Comparison of ENCODE assay signal across 8 cellular contexts in genomic region chr6:7138111-7138510, GRCh38. TPM values are rescaled to one million over a fixed set of nuclear protein-coding genes. Genes with fewer than 3 reads are reported as not detected.
A peak's percentile ranks its signal among the peaks of the same experiment; 100 is the strongest.
DNase-seq lines count a peak whose midpoint lies in the region; ATAC-seq and TF ChIP-seq lines count a peak whose summit lies in the region.

No MANE protein-coding gene starts in this region.

- H3K4me2 ChIP-seq in fibroblast of lung (ENCODE audit: extremely low read depth, insufficient read depth, low read length) = peak overlapping the region; percentile 41
- peak overlapping the region; percentile 74 for H3K4me2 ChIP-seq in smooth muscle cell

- H3K79me2 ChIP-seq in fibroblast of lung (ENCODE audit: control insufficient read depth, insufficient read depth, low read length) = peaks cover 80% of the 10 kb centered on the region
- peaks cover 94% of the 10 kb centered on the region for H3K79me2 ChIP-seq in smooth muscle cell (ENCODE audit: low read depth)

- no peaks in the 10 kb centered on the region; the same call in 1 of the 2 replicates for H3K36me3 Mint-ChIP-seq in HFFc6 (ENCODE audit: low read depth)
- no peaks in the 10 kb centered on the region for H3K36me3 Mint-ChIP-seq in T-cell

- ATAC-seq in T-cell (replicated peaks in 1 of 4) = no peak

- peak overlapping the region; percentile 32 for H3K27ac ChIP-seq in fibroblast of lung (ENCODE audit: insufficient read depth, low read length)
- peak overlapping the region; percentile 77 for H3K27ac ChIP-seq in smooth muscle cell (ENCODE audit: low read depth)

- CTCF ChIA-PET in T-cell (lab: Charles Lee) = interaction anchor here (1.3 to 1.9 kb wide), 5 partner anchors 8 to 64 kb away, joined by 4 to 7 read pairs (median 4); no protein-coding TSS in a partner anchor

- peaks cover 20% of the 10 kb centered on the region for H3F3A ChIP-seq in smooth muscle cell (ENCODE audit: low read depth)

- peaks cover 63% of the 10 kb centered on the region for H3K4me1 Mint-ChIP-seq in HFFc6 (ENCODE audit: low read depth)
- peaks cover 55 to 77% (median 74%) of the 10 kb centered on the region in 3 donors for H3K4me1 Mint-ChIP-seq in T-cell

- H3K4me3 Mint-ChIP-seq in HFFc6 (peak overlapping the region; percentile 80; the same call in 1 of the 2 replicates), T-cell (peak overlapping the region in 1 of 3 donors; percentile 77)

- peaks cover 10% of the 10 kb centered on the region for H3K4me1 ChIP-seq in fibroblast of lung (ENCODE audit: control insufficient read depth, extremely low read depth, insufficient read depth, low read length)
- H3K4me1 ChIP-seq in smooth muscle cell (ENCODE audit: low read depth) = peaks cover 24% of the 10 kb centered on the region

- H3K27me3 Mint-ChIP-seq in HFFc6 (ENCODE audit: insufficient read depth) (peaks cover 2% of the 10 kb centered on the region), T-cell (no peaks in the 10 kb centered on the region)

- H4K20me1 ChIP-seq in fibroblast of lung (ENCODE audit: control insufficient read depth, extremely low read depth, insufficient read depth, low read length) (no peaks in the 10 kb centered on the region), smooth muscle cell (ENCODE audit: low read depth) (peaks cover 86% of the 10 kb centered on the region)

- H3K27ac Mint-ChIP-seq in HFFc6 (peak overlapping the region; percentile 87), T-cell (peak overlapping the region; percentile 98 to 99)

- POLR2A ChIA-PET in T-cell (lab: Charles Lee) = interaction anchor here (0.6 to 1.8 kb wide), 5 partner anchors 9 to 42 kb away, joined by 3 to 7 read pairs (median 5); no protein-coding TSS in a partner anchor

- H2AFZ ChIP-seq in fibroblast of lung (ENCODE audit: low read length) (no peak overlapping the region), smooth muscle cell (ENCODE audit: low read depth) (no peak overlapping the region)

- H3K27me3 ChIP-seq in fibroblast of lung (ENCODE audit: control insufficient read depth, insufficient read depth, low read length) (no peaks in the 10 kb centered on the region), smooth muscle cell (ENCODE audit: low read depth) (no peaks in the 10 kb centered on the region)

- H3K9ac ChIP-seq in fibroblast of lung (ENCODE audit: insufficient read depth, low read length) (no peak overlapping the region), smooth muscle cell (ENCODE audit: low read depth) (peak overlapping the region; percentile 32)

- H3K4me3 ChIP-seq in fibroblast of lung (replicated peaks in 1 of 4; ENCODE audit: control extremely low read depth in 1 of 4, insufficient read depth in 1 of 4, low read depth in 3 of 4, low read length in 4 of 4) (peak overlapping the region in 2 of 4 experiments; percentile 5 to 13), smooth muscle cell (peak overlapping the region; percentile 27)

- H3K9me3 Mint-ChIP-seq in HFFc6 (no peaks in the 10 kb centered on the region), T-cell (no peaks in the 10 kb centered on the region)

- DNase-seq in HFFc6 (no peak), T-cell (no peak), fibroblast of lung (ENCODE audit: low read depth in 2 of 2) (no peak), smooth muscle cell (lab: John Stamatoyannopoulos, UW; ENCODE audit: unreplicated experiment) (no peak), OCI-M2 (lab: John Stamatoyannopoulos, UW; ENCODE audit: unreplicated experiment) (no peak), NCI-H2081 treated with DMSO at 0.1 percent for 48 hours (lab: John Stamatoyannopoulos, UW) (no peak), midbrain (lab: John Stamatoyannopoulos, UW) (no peak)
- no peak for DNase-seq in effector CD4-positive, alpha-beta T cell

- H3K36me3 ChIP-seq in fibroblast of lung (ENCODE audit: control insufficient read depth, insufficient read depth, low read length) (no peaks in the 10 kb centered on the region), smooth muscle cell (ENCODE audit: low read depth) (no peaks in the 10 kb centered on the region)

- TF ChIP-seq CTCF in HFFc6 (IDR thresholded peaks at IDR 0.05) (no peak), fibroblast of lung (conservative IDR thresholded peaks at IDR 0.05 in 1 of 2, IDR thresholded peaks at IDR 0.05 in 1 of 2; ENCODE audit: low read depth in 1 of 2, low read length in 2 of 2) (no peak), smooth muscle cell (IDR thresholded peaks at IDR 0.05; ENCODE audit: borderline replicate concordance, insufficient read depth, poor library complexity, severe bottlenecking) (no peak)

- WGBS in smooth muscle cell (ENCODE audit: low lambda C conversion rate) = 86% methylated on average over 2 of the region's 2 CpGs

- H3K9me3 ChIP-seq in fibroblast of lung (ENCODE audit: control insufficient read depth, insufficient read depth, low read depth, low read length) (no peaks in the 10 kb centered on the region), smooth muscle cell (replicated peaks; ENCODE audit: low read depth) (no peaks in the 10 kb centered on the region)

RNA-seq across cellular contexts. Expression of gene RREB1, which starts 30.4 kb away (rescaled TPM):
- total RNA-seq in HFFc6 (2021; fragmentation: NEBNext Ultra II Directional; extraction: Animal tissue kit (Norgen Biotek cat#: 25700)) = 10 to 100 TPM; 17.5 to 23.5 (median 20.1) TPM
- total RNA-seq in T-cell (10 to 100 TPM; 38.1 to 50.1 (median 39.6) TPM), fibroblast of lung (15.2 and 18.8 TPM in 2 replicates), smooth muscle cell (19.8 and 26.1 TPM in 2 replicates)
- polyA plus RNA-seq in fibroblast of lung (2.4 and 2.8 TPM in 2 replicates), smooth muscle cell (13.2 and 17.7 TPM in 2 replicates)
- polyA plus RNA-seq in fibroblast of lung (2012) = 5.5 and 7.7 TPM in 2 replicates
- 19.9 and 29.8 TPM in 2 replicates for polyA minus RNA-seq in fibroblast of lung (ENCODE audit: low replicate concordance)
